16 cellular contexts compared by ENCODE assay signal in the genomic region with DNA sequence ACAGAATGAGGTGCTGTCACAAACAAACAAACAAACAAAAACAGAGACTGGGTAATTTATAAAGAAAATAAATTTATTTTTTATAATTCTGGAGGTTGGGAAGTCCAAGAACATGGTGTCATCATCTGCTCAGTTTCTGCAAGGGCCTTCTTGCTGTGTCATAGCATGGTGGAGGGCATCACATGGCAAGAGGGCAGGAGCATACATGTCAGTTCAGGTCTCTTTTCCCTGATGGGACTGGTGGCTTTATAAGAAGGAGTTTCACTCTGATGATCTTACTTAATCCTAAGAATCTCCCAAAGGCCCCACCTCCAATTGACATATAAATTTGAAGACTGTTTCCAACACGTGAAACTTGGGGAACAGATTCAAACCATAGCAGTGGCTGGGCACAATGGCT.
"Had no signal": no experiment of that assay in that cellular context is flagged by ENCODE, and none has a peak within 500 bp of the region (broad histone marks: within the 10 kb centered on the region; RNA-seq: fewer than 3 reads in every experiment).

No MANE protein-coding gene starts in this region.

- H3K4me3 Mint-ChIP-seq: naive thymus-derived CD8-positive, alpha-beta T cell; neural crest cell had no signal

- H3K36me3 ChIP-seq: colonic mucosa, heart left ventricle, sigmoid colon, tibial artery, upper lobe of left lung, uterus had no signal

- H3K36me3 Mint-ChIP-seq: naive thymus-derived CD8-positive, alpha-beta T cell had no signal

- H3K27me3 ChIP-seq: colonic mucosa, sigmoid colon, tibial artery, upper lobe of left lung, uterus had no signal

- H3K4me1 Mint-ChIP-seq: naive thymus-derived CD8-positive, alpha-beta T cell had no signal

- ATAC-seq: heart left ventricle; left colon; mucosa of descending colon; naive thymus-derived CD8-positive, alpha-beta T cell had no signal

- H3K27ac Mint-ChIP-seq: naive thymus-derived CD8-positive, alpha-beta T cell had no signal

- H3K4me3 ChIP-seq: colonic mucosa, heart left ventricle, mucosa of descending colon, sigmoid colon, skin epidermis, tibial artery, upper lobe of left lung, uterus had no signal

- H3K9me3 ChIP-seq: colonic mucosa, mucosa of descending colon, uterus had no signal

- H3K9me3 Mint-ChIP-seq: neural crest cell had no signal

- DNase-seq: dermis blood vessel endothelial cell; heart left ventricle; hippocampal formation; naive thymus-derived CD8-positive, alpha-beta T cell; stimulated activated CD4-positive, alpha-beta T cell treated with anti-CD3 and anti-CD28 coated beads, Interleukin-2, amount 100 ng/mL, for 24 hours; stimulated activated CD4-positive, alpha-beta T cell treated with anti-CD3 and anti-CD28 coated beads, Interleukin-4, amount 100 ng/mL, for 4 hours; stimulated activated naive CD4-positive, alpha-beta T cell; upper lobe of left lung had no signal

- H3K27ac ChIP-seq: colonic mucosa, heart left ventricle, tibial artery, upper lobe of left lung, uterus had no signal

- H3K4me1 ChIP-seq: colonic mucosa, sigmoid colon, uterus had no signal
